Comparison of ENCODE assay signal across 8 cellular contexts in the genomic region with DNA sequence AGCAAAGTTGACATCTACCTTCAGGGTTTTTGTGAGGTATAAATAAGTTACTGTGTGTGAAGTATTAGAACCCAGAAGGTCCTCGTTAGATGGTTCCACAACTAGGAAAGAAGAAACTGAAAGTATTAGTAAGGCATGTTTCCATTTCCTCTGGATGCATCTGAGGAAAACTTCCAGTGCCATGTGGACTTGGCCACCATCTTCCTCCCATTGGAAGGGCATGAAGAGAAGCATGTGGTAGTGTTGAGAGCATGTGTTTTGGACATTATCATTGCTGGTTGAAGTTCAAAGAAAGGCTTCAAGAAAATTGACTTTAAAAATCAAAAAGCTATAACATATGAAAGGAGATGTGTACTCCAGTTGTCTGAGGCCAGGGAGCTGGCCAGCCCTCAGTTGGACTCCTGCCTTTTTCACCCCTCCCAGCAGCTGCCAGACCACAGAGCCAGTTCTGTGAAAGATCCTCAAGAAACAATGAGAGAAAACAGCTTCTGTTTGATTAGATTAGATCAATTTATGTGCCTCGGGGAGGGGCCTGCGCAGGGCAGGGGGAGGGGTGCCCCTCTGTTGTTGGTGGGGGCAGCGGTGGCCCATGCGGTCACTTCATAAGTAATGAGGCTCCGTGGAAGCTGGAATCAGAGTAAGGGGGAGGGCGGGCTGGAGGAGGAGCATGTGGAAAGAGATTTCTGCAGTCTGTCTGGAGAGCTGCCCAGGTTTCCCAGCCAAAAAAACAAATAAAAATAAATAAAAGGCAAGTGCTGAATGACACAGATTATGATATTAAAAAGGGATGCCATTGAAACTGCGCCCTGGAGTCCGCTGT.
DNase-seq lines count a peak whose midpoint lies in the region; ATAC-seq and TF ChIP-seq lines count a peak whose summit lies in the region.

No MANE protein-coding gene starts in this region.

- peak overlapping the region; percentile 94 for H3K27ac Mint-ChIP-seq in activated naive CD8-positive, alpha-beta T cell treated with anti-CD3 and anti-CD28 coated beads, Interleukin-2, amount 10 ng/mL, durations not matched to agents 7 days and 5 days
- H3K27ac Mint-ChIP-seq in progenitor cell of endocrine pancreas, result peak overlapping the region; percentile 92

- TF ChIP-seq CTCF in heart left ventricle (IDR thresholded peaks at IDR 0.05) (no peak), progenitor cell of endocrine pancreas (IDR thresholded peaks at IDR 0.05; ENCODE audit: unreplicated experiment) (no peak), GM20000 (IDR thresholded peaks at IDR 0.05; ENCODE audit: extremely low read depth, missing control alignments) (no peak)

- H3K4me1 Mint-ChIP-seq in activated naive CD8-positive, alpha-beta T cell treated with anti-CD3 and anti-CD28 coated beads, Interleukin-2, amount 10 ng/mL, durations not matched to agents 7 days and 5 days, result peaks cover 62% of the 10 kb centered on the region
- peaks cover 59% of the 10 kb centered on the region for H3K4me1 Mint-ChIP-seq in progenitor cell of endocrine pancreas (ENCODE audit: low read depth)

- TF ChIP-seq POLR2A in heart left ventricle (IDR thresholded peaks at IDR 0.05), result no peak

- POLR2A ChIA-PET in activated naive CD8-positive, alpha-beta T cell treated with anti-CD3 and anti-CD28 coated beads, Interleukin-2, amount 10 ng/mL, durations not matched to agents 7 days and 5 days (lab: Charles Lee), result interaction anchor here (0.6 to 6.3 kb wide), 4 partner anchors 11 to 151 kb away, joined by 3 to 36 read pairs (median 7); no protein-coding TSS in a partner anchor

- peak overlapping the region in 10 of 12 donors; percentile 32 to 57 (median 50) for H3K4me3 ChIP-seq in heart left ventricle

- H3K4me1 ChIP-seq in heart left ventricle, result peaks cover 4 to 72% (median 53%) of the 10 kb centered on the region in 12 donors

- H3K27me3 Mint-ChIP-seq in activated naive CD8-positive, alpha-beta T cell treated with anti-CD3 and anti-CD28 coated beads, Interleukin-2, amount 10 ng/mL, durations not matched to agents 7 days and 5 days, result no peaks in the 10 kb centered on the region
- no peaks in the 10 kb centered on the region for H3K27me3 Mint-ChIP-seq in progenitor cell of endocrine pancreas

- peak overlapping the region; percentile 91 for H3K4me3 Mint-ChIP-seq in activated naive CD8-positive, alpha-beta T cell treated with anti-CD3 and anti-CD28 coated beads, Interleukin-2, amount 10 ng/mL, durations not matched to agents 7 days and 5 days
- H3K4me3 Mint-ChIP-seq in progenitor cell of endocrine pancreas (ENCODE audit: low read depth), result peak overlapping the region; percentile 66

- no peaks in the 10 kb centered on the region for H3K36me3 ChIP-seq in heart left ventricle

- DNase-seq in COR-L47 (lab: John Stamatoyannopoulos, UW), result peak; percentile 69
- peak; percentile 68 for DNase-seq in NCI-H1105 (lab: John Stamatoyannopoulos, UW)
- no peak for DNase-seq in activated naive CD8-positive, alpha-beta T cell treated with anti-CD3 and anti-CD28 coated beads, Interleukin-2, amount 10 ng/mL, durations not matched to agents 7 days and 5 days
- peak; percentile 77 to 86 (median 82) for DNase-seq in heart left ventricle
- peak; percentile 25 for DNase-seq in progenitor cell of endocrine pancreas (ENCODE audit: low spot score, unreplicated experiment)
- no peak for DNase-seq in GM20000 (ENCODE audit: low spot score)

- H3K9me3 Mint-ChIP-seq in activated naive CD8-positive, alpha-beta T cell treated with anti-CD3 and anti-CD28 coated beads, Interleukin-2, amount 10 ng/mL, durations not matched to agents 7 days and 5 days, result no peaks in the 10 kb centered on the region
- H3K9me3 Mint-ChIP-seq in progenitor cell of endocrine pancreas (ENCODE audit: low read depth), result no peaks in the 10 kb centered on the region

- H3K27me3 ChIP-seq in heart left ventricle, result no peaks in the 10 kb centered on the region

- no peaks in the 10 kb centered on the region for H3K9me3 ChIP-seq in heart left ventricle

- peaks cover 6% of the 10 kb centered on the region for H3K36me3 Mint-ChIP-seq in activated naive CD8-positive, alpha-beta T cell treated with anti-CD3 and anti-CD28 coated beads, Interleukin-2, amount 10 ng/mL, durations not matched to agents 7 days and 5 days
- H3K36me3 Mint-ChIP-seq in progenitor cell of endocrine pancreas (ENCODE audit: insufficient read depth), result no peaks in the 10 kb centered on the region

- no peak for ATAC-seq in activated naive CD8-positive, alpha-beta T cell treated with anti-CD3 and anti-CD28 coated beads, Interleukin-2, amount 10 ng/mL, durations not matched to agents 7 days and 5 days (ENCODE audit: low read depth)
- peak; percentile 79 to 89 (median 86) for ATAC-seq in heart left ventricle
- ATAC-seq in HG03159 (IDR thresholded peaks at IDR 0.05; ENCODE audit: unreplicated experiment), result no peak
- ATAC-seq in esophagus mucosa, result no peak

- intact Hi-C loops in heart left ventricle (cut with DNase I), result loop anchor here in 9 of 10 donors (5.0 to 10.0 kb wide), 7 partner anchors 37 to 1195 kb away; a partner anchor contains a TSS

- 1 to 12% (median 4%) methylated on average over 9 of the region's 9 CpGs for WGBS in heart left ventricle, 4 donors

- peak overlapping the region in 11 of 12 donors; percentile 43 to 84 (median 71) for H3K27ac ChIP-seq in heart left ventricle

Comparison
In these comparisons a context has a peak if more than half of its experiments do, and no peak if none do; other contexts are left out.
1. DNase-seq: peak in COR-L47 (single experiment), NCI-H1105 (single experiment), heart left ventricle (5 of 5) and progenitor cell of endocrine pancreas (single experiment); none in activated naive CD8-positive, alpha-beta T cell treated with anti-CD3 and anti-CD28 coated beads, Interleukin-2, amount 10 ng/mL, durations not matched to agents 7 days and 5 days (single experiment) and GM20000 (single experiment).
2. ATAC-seq: peak in heart left ventricle (4 of 4); none in activated naive CD8-positive, alpha-beta T cell treated with anti-CD3 and anti-CD28 coated beads, Interleukin-2, amount 10 ng/mL, durations not matched to agents 7 days and 5 days (single experiment), HG03159 (single experiment) and esophagus mucosa (single experiment).